In genomic region chr14:91977909-91978308, GRCh38 we compare ENCODE assay signal across 19 cellular contexts.
"Had no signal": no experiment of that assay in that cellular context is flagged by ENCODE, and none has a peak within 500 bp of the region (broad histone marks: within the 10 kb centered on the region; RNA-seq: fewer than 3 reads in every experiment).

No MANE protein-coding gene starts in this region.

- H3K27me3 Mint-ChIP-seq: activated naive CD8-positive, alpha-beta T cell treated with anti-CD3 and anti-CD28 coated beads for 36 hours; brain; stimulated activated naive B cell treated with anti-CD40 and anti-IgM and Interleukin-4, amounts not matched to agents 10 μg/mL and 1 μg/mL and 100 μg/mL, for 72 hours had no signal

- H3K9me3 ChIP-seq: gastroesophageal sphincter, pancreas, sigmoid colon, spleen, thyroid gland had no signal

- H3K9me3 Mint-ChIP-seq: activated naive CD8-positive, alpha-beta T cell treated with anti-CD3 and anti-CD28 coated beads for 36 hours; brain; immature natural killer cell; natural killer cell; stimulated activated naive B cell treated with anti-CD40 and anti-IgM and Interleukin-4, amounts not matched to agents 10 μg/mL and 1 μg/mL and 100 μg/mL, for 72 hours had no signal

- H3K4me3 ChIP-seq: coronary artery, gastroesophageal sphincter, pancreas, sigmoid colon, spleen, thyroid gland had no signal

- H3K4me3 Mint-ChIP-seq: activated naive CD8-positive, alpha-beta T cell treated with anti-CD3 and anti-CD28 coated beads for 36 hours; brain; immature natural killer cell; natural killer cell; stimulated activated naive B cell treated with anti-CD40 and anti-IgM and Interleukin-4, amounts not matched to agents 10 μg/mL and 1 μg/mL and 100 μg/mL, for 72 hours had no signal

- DNase-seq: activated CD4-positive, alpha-beta T cell treated with anti-CD3 and anti-CD28 coated beads, Interleukin-2, amount 50 U/mL, for 1 hour; activated CD8-positive, alpha-beta memory T cell treated with anti-CD3 and anti-CD28 coated beads, Interleukin-2, amount 50 U/mL, for 48 hours; activated naive CD8-positive, alpha-beta T cell treated with anti-CD3 and anti-CD28 coated beads for 36 hours; amygdala; central memory CD4-positive, alpha-beta T cell; erythroblast; immature natural killer cell; mesendoderm; natural killer cell; pancreas; sigmoid colon; spleen; stimulated activated CD4-positive, alpha-beta T cell treated with anti-CD3 and anti-CD28 coated beads, Interleukin-4, amount 100 ng/mL, for 4 hours; stimulated activated naive B cell treated with anti-CD40 and anti-IgM and Interleukin-4, amounts not matched to agents 10 μg/mL and 1 μg/mL and 100 μg/mL, for 72 hours; T1000; thyroid gland had no signal

- H3K27ac ChIP-seq: gastroesophageal sphincter, pancreas, spleen, thyroid gland had no signal

- H3K27me3 ChIP-seq: gastroesophageal sphincter, pancreas, sigmoid colon, spleen, thyroid gland had no signal

- H3K27ac Mint-ChIP-seq: activated naive CD8-positive, alpha-beta T cell treated with anti-CD3 and anti-CD28 coated beads for 36 hours; natural killer cell; stimulated activated naive B cell treated with anti-CD40 and anti-IgM and Interleukin-4, amounts not matched to agents 10 μg/mL and 1 μg/mL and 100 μg/mL, for 72 hours had no signal

- ATAC-seq: gastroesophageal sphincter; natural killer cell; pancreas; stimulated activated naive B cell treated with anti-CD40 and anti-IgM and Interleukin-4, amounts not matched to agents 10 μg/mL and 1 μg/mL and 100 μg/mL, for 72 hours had no signal
